ENCODE assay signal across 19 cellular contexts in genomic region chr1:56585985-56586384, GRCh38. TPM values are rescaled to one million over a fixed set of nuclear protein-coding genes. Genes with fewer than 3 reads are reported as not detected.
DNase-seq lines count a peak whose midpoint lies in the region; ATAC-seq lines count a peak whose summit lies in the region.
"Had no signal": no experiment of that assay in that cellular context is flagged by ENCODE, and none has a peak within 500 bp of the region (broad histone marks: within the 10 kb centered on the region; RNA-seq: fewer than 3 reads in every experiment).

No MANE protein-coding gene starts in this region.

- intact Hi-C loops in left ventricle myocardium superior (cut with micrococcal nuclease), result no loop called here

- no peak overlapping the region for H3K18ac ChIP-seq in mesenchymal stem cell (ENCODE audit: low read depth in 1 of 2, low read length in 2 of 2)

- H3K4me1 ChIP-seq in Karpas-422 (ENCODE audit: low read length) (no peaks in the 10 kb centered on the region), mesenchymal stem cell (ENCODE audit: control insufficient read depth, insufficient read depth, low read depth, low read length) (peaks cover 3% of the 10 kb centered on the region)
- H3K4me1 ChIP-seq: SJSA1 had no signal

- no peak overlapping the region for H3K27ac ChIP-seq in Karpas-422 (ENCODE audit: low read length)
- no peak overlapping the region for H3K27ac ChIP-seq in mesenchymal stem cell (ENCODE audit: low read length, poor library complexity, severe bottlenecking)
- H3K27ac ChIP-seq: PC-9, SJSA1 had no signal

- H3K9me2 ChIP-seq in Karpas-422 (replicated peaks; ENCODE audit: insufficient read depth, low read length), result no peaks in the 10 kb centered on the region

- no peak overlapping the region for H2BK120ac ChIP-seq in mesenchymal stem cell (ENCODE audit: low read depth, low read length)

- H3K9ac ChIP-seq in Karpas-422 (ENCODE audit: low read length) (no peak overlapping the region), mesenchymal stem cell (ENCODE audit: low read length) (peak overlapping the region; percentile 51)

- no peaks in the 10 kb centered on the region for H3K79me1 ChIP-seq in mesenchymal stem cell (replicated peaks; ENCODE audit: low read length, poor library complexity, severe bottlenecking)

- H2BK12ac ChIP-seq in mesenchymal stem cell (ENCODE audit: low read length in 2 of 2), result no peak overlapping the region

- no peaks in the 10 kb centered on the region for H3K9me3 ChIP-seq in Karpas-422 (ENCODE audit: low read length)
- peaks cover 13% of the 10 kb centered on the region for H3K9me3 ChIP-seq in mesenchymal stem cell (ENCODE audit: control insufficient read depth, low read length)
- H3K9me3 ChIP-seq: SJSA1 had no signal

- no peaks in the 10 kb centered on the region for H4K20me1 ChIP-seq in Karpas-422 (ENCODE audit: insufficient read depth, low read depth, low read length)

- no peaks in the 10 kb centered on the region for H3K79me2 ChIP-seq in Karpas-422 (ENCODE audit: low read length)

- no peak overlapping the region for H4K91ac ChIP-seq in mesenchymal stem cell (ENCODE audit: low read length)

- DNase-seq in ELR (ENCODE audit: low read depth), result peak; percentile 40
- peak; percentile 49 for DNase-seq in Karpas-422
- DNase-seq in RPMI7951 (ENCODE audit: low read depth), result peak; percentile 91
- DNase-seq in mesenchymal stem cell, result no peak
- DNase-seq in activated T-cell treated with anti-CD3 and anti-CD28 coated beads, Interleukin-2, amount 50 U/mL, for 1 hour, result no peak
- DNase-seq in OCI-M2 (lab: John Stamatoyannopoulos, UW; ENCODE audit: unreplicated experiment), result no peak
- no peak for DNase-seq in left ventricle myocardium superior
- no peak for DNase-seq in NCI-H1417 (lab: John Stamatoyannopoulos, UW)
- DNase-seq: Calu3; CD4-positive, CD25-positive, alpha-beta regulatory T cell; DMS79 treated with DMSO at 0.1 percent for 48 hours; GF-D8; NCI-H146; NCI-H2107; NCI-H226; NK-92 treated with Interleukin-12 subunit alpha and Interleukin-12 subunit beta, amount 100 ng/mL, for 24 hours; PC-9; T-helper 2 cell had no signal

- H3K27me3 ChIP-seq in Karpas-422 (ENCODE audit: low read length) (no peaks in the 10 kb centered on the region), mesenchymal stem cell (ENCODE audit: control insufficient read depth in 1 of 2, insufficient read depth in 1 of 2, low read length in 2 of 2) (no peaks in the 10 kb centered on the region)
- H3K27me3 ChIP-seq: SJSA1 had no signal

- no peak overlapping the region for H2BK15ac ChIP-seq in mesenchymal stem cell (ENCODE audit: low read depth, poor library complexity, severe bottlenecking)

- H3K23ac ChIP-seq in mesenchymal stem cell (ENCODE audit: low read length in 2 of 2), result no peak overlapping the region

- H4K8ac ChIP-seq in mesenchymal stem cell (ENCODE audit: low read length), result no peak overlapping the region

- H3K4me2 ChIP-seq in Karpas-422 (ENCODE audit: low read depth, low read length, poor library complexity, severe bottlenecking), result no peak overlapping the region
- H3K4me2 ChIP-seq in mesenchymal stem cell (ENCODE audit: low read length, poor library complexity, severe bottlenecking), result no peak overlapping the region
- H3K4me2 ChIP-seq: PC-9 had no signal

- no peak overlapping the region for H2AK5ac ChIP-seq in mesenchymal stem cell (ENCODE audit: low read length, severe bottlenecking)

- H2AFZ ChIP-seq in Karpas-422 (ENCODE audit: low read length) (no peak overlapping the region), mesenchymal stem cell (ENCODE audit: low read depth, low read length) (no peak overlapping the region)
- H2AFZ ChIP-seq: PC-9 had no signal

- H2BK5ac ChIP-seq in mesenchymal stem cell (ENCODE audit: low read depth, low read length, poor library complexity, severe bottlenecking), result no peak overlapping the region

- no peaks in the 10 kb centered on the region for H3K36me3 ChIP-seq in Karpas-422 (ENCODE audit: insufficient read depth, low read length)
- H3K36me3 ChIP-seq in mesenchymal stem cell (ENCODE audit: control insufficient read depth in 1 of 2, insufficient read depth in 2 of 2, low read depth in 1 of 2, low read length in 2 of 2), result no peaks in the 10 kb centered on the region
- H3K36me3 ChIP-seq: SJSA1 had no signal

- no peak for ATAC-seq in left ventricle myocardium superior

- H3K4me3 ChIP-seq in Karpas-422 (ENCODE audit: low read length) (no peak overlapping the region), mesenchymal stem cell (ENCODE audit: insufficient read depth in 1 of 2, low read depth in 1 of 2, low read length in 2 of 2) (no peak overlapping the region)
- H3K4me3 ChIP-seq: PC-9, SJSA1 had no signal

- 92% methylated on average over 3 of the region's 5 CpGs for WGBS in mesenchymal stem cell

- H3K14ac ChIP-seq in mesenchymal stem cell (ENCODE audit: low read length in 2 of 2), result no peak overlapping the region

- no peak overlapping the region for H3K4ac ChIP-seq in mesenchymal stem cell (ENCODE audit: low read depth in 1 of 2, low read length in 2 of 2)

RNA-seq across cellular contexts. Expression of gene PLPP3, which starts 6.6 kb away (rescaled TPM):
- total RNA-seq in Karpas-422 (2014; rRNA removed; shearing (Covaris generic); ENCODE audit: low replicate concordance), result 4.4 and 11.3 TPM in 2 replicates
- 14.2 and 19.7 TPM in 2 replicates for total RNA-seq in RPMI7951 (2014; rRNA removed; shearing (Covaris generic))
- 72.2 TPM for polyA plus RNA-seq in mesenchymal stem cell (2013, experiment 1 of 2)
- polyA plus RNA-seq in mesenchymal stem cell (2013, experiment 2 of 2), result 74.4 TPM
- total RNA-seq in left ventricle myocardium superior, result 140 TPM
- total RNA-seq: CD4-positive, CD25-positive, alpha-beta regulatory T cell had no signal

RNA-seq across cellular contexts. Expression of gene PRKAA2, which starts 59.1 kb away (rescaled TPM):
- total RNA-seq in Karpas-422 (2014; rRNA removed; shearing (Covaris generic); ENCODE audit: low replicate concordance), result not detected in 2 replicates
- 0.84 and 0.88 TPM in 2 replicates for total RNA-seq in RPMI7951 (2014; rRNA removed; shearing (Covaris generic))
- 2.5 TPM for polyA plus RNA-seq in mesenchymal stem cell (2013, experiment 1 of 2)
- 2.5 TPM for polyA plus RNA-seq in mesenchymal stem cell (2013, experiment 2 of 2)
- total RNA-seq in left ventricle myocardium superior, result 88.0 TPM
- total RNA-seq: CD4-positive, CD25-positive, alpha-beta regulatory T cell had no signal
- polyA plus RNA-seq: CD4-positive, CD25-positive, alpha-beta regulatory T cell had no signal

Comparison
In these comparisons a context has a peak if more than half of its experiments do, and no peak if none do; other contexts are left out.
1. DNase-seq: peak in ELR (single experiment), Karpas-422 (single experiment) and RPMI7951 (single experiment); none in mesenchymal stem cell (single experiment), activated T-cell treated with anti-CD3 and anti-CD28 coated beads, Interleukin-2, amount 50 U/mL, for 1 hour (single experiment), OCI-M2 (single experiment), left ventricle myocardium superior (single experiment) and NCI-H1417 (0 of 3).
2. RNA of gene PRKAA2, which starts 59.1 kb away (total RNA-seq): 88.0 TPM in left ventricle myocardium superior (single experiment); 0.84 to 0.88 TPM in RPMI7951 and not detected in Karpas-422; every median in the first group is over 10 times any median in the second.